11 cellular contexts compared by ENCODE assay signal in the genomic region with DNA sequence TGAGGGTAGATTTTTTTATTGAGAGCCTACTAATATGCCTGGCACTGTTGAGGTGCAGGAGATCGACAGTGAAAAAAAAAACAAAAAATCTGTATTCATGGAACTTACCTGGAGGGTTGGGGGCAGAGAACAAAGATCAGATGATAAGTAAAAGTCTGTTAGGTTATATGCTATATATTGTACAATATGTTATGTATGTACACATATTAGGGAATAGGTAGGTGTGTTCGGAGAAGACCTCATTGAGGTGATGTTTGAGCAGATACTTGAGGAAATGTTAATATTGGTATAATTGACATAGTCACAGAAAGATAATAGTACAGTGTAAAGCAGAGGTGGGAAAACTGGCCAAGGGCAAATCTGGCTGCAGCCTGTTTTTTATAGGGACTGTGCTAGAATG. TPM values are rescaled to one million over a fixed set of nuclear protein-coding genes. Genes with fewer than 3 reads are reported as not detected.
A peak's percentile ranks its signal among the peaks of the same experiment; 100 is the strongest.
DNase-seq lines count a peak whose midpoint lies in the region; ATAC-seq, FAIRE-seq and TF ChIP-seq lines count a peak whose summit lies in the region.
"Had no signal": no experiment of that assay in that cellular context is flagged by ENCODE, and none has a peak within 500 bp of the region (broad histone marks: within the 10 kb centered on the region; RNA-seq: fewer than 3 reads in every experiment).

No MANE protein-coding gene starts in this region.

- peak overlapping the region; percentile 73 for H3K27ac Mint-ChIP-seq in T-helper 1 cell treated with Interleukin-12 subunit alpha and Interleukin-12 subunit beta and Interleukin-4 antibody, amounts not matched to agents 30 μg/mL and 1 μg/mL, for 36 hours
- H3K27ac Mint-ChIP-seq in stimulated activated effector memory CD8-positive, alpha-beta T cell treated with anti-CD3 and anti-CD28 coated beads, Interleukin-12 subunit alpha, Interleukin-12 subunit beta, amount 100 ng/mL, for 72 hours = peak overlapping the region; percentile 99

- peak overlapping the region; percentile 80 for H3K4me3 Mint-ChIP-seq in T-helper 1 cell treated with Interleukin-12 subunit alpha and Interleukin-12 subunit beta and Interleukin-4 antibody, amounts not matched to agents 30 μg/mL and 1 μg/mL, for 36 hours
- H3K4me3 Mint-ChIP-seq in stimulated activated effector memory CD8-positive, alpha-beta T cell treated with anti-CD3 and anti-CD28 coated beads, Interleukin-12 subunit alpha, Interleukin-12 subunit beta, amount 100 ng/mL, for 72 hours = peak overlapping the region; percentile 96

- peaks cover 46% of the 10 kb centered on the region for H3K36me3 Mint-ChIP-seq in T-helper 1 cell treated with Interleukin-12 subunit alpha and Interleukin-12 subunit beta and Interleukin-4 antibody, amounts not matched to agents 30 μg/mL and 1 μg/mL, for 36 hours (ENCODE audit: low read depth)
- peaks cover 92% of the 10 kb centered on the region for H3K36me3 Mint-ChIP-seq in stimulated activated effector memory CD8-positive, alpha-beta T cell treated with anti-CD3 and anti-CD28 coated beads, Interleukin-12 subunit alpha, Interleukin-12 subunit beta, amount 100 ng/mL, for 72 hours

- no peaks in the 10 kb centered on the region for H3K9me3 ChIP-seq in SK-N-MC (ENCODE audit: low read depth, low read length)

- no peak; the same call in 1 of the 2 replicates for TF ChIP-seq POLR2A in GM12891 (IDR thresholded peaks at IDR 0.05; ENCODE audit: low read depth, low read length)

- peaks cover 24% of the 10 kb centered on the region for H3K36me3 ChIP-seq in SK-N-MC (ENCODE audit: insufficient read depth, low read length)

- peaks cover 25% of the 10 kb centered on the region for H3K4me1 Mint-ChIP-seq in T-helper 1 cell treated with Interleukin-12 subunit alpha and Interleukin-12 subunit beta and Interleukin-4 antibody, amounts not matched to agents 30 μg/mL and 1 μg/mL, for 36 hours (ENCODE audit: low read depth)
- H3K4me1 Mint-ChIP-seq in stimulated activated effector memory CD8-positive, alpha-beta T cell treated with anti-CD3 and anti-CD28 coated beads, Interleukin-12 subunit alpha, Interleukin-12 subunit beta, amount 100 ng/mL, for 72 hours = peaks cover 35% of the 10 kb centered on the region

- no peak for FAIRE-seq in GM12891 (lab: Jason Lieb, UNC)
- FAIRE-seq: HTR-8/SVneo had no signal

- H3K4me3 ChIP-seq in SK-N-MC (0 out of 2 replicates have a peak overlapping the region, but pooled peaks have one; percentile 11), epithelial cell of esophagus (ENCODE audit: low read length) (peak overlapping the region; percentile 91)

- H3K27ac ChIP-seq in SK-N-MC = peak overlapping the region; percentile 10; the same call in 1 of the 2 replicates

- H3K9ac ChIP-seq in SK-N-MC (ENCODE audit: insufficient read length) = no peak overlapping the region

- no peak for DNase-seq in T-helper 1 cell
- no peak for DNase-seq in SK-N-MC (ENCODE audit: low read depth, low spot score)
- DNase-seq in epithelial cell of esophagus (ENCODE audit: low read depth) = no peak
- DNase-seq in stimulated activated effector memory CD8-positive, alpha-beta T cell treated with anti-CD3 and anti-CD28 coated beads, Interleukin-12 subunit alpha, Interleukin-12 subunit beta, amount 100 ng/mL, for 72 hours (ENCODE audit: low spot score in 2 of 2) = peak in 1 of 2 donors; percentile 45
- no peak for DNase-seq in KG1 (lab: John Stamatoyannopoulos, UW)
- DNase-seq in GM12891 (ENCODE audit: insufficient read length, low spot score) = no peak
- DNase-seq in GM19238 (ENCODE audit: insufficient read length, low spot score) = no peak
- DNase-seq: NCI-H2171, posterior cingulate gyrus had no signal

- no peak for ATAC-seq in stimulated activated effector memory CD8-positive, alpha-beta T cell treated with anti-CD3 and anti-CD28 coated beads, Interleukin-12 subunit alpha, Interleukin-12 subunit beta, amount 100 ng/mL, for 72 hours

- no peak for TF ChIP-seq CTCF in epithelial cell of esophagus (IDR thresholded peaks at IDR 0.05; ENCODE audit: insufficient read depth, low read depth, low read length, missing control alignments)

- no peaks in the 10 kb centered on the region for H3K27me3 Mint-ChIP-seq in T-helper 1 cell treated with Interleukin-12 subunit alpha and Interleukin-12 subunit beta and Interleukin-4 antibody, amounts not matched to agents 30 μg/mL and 1 μg/mL, for 36 hours (ENCODE audit: low read depth)

- no peaks in the 10 kb centered on the region for H3K9me3 Mint-ChIP-seq in T-helper 1 cell treated with Interleukin-12 subunit alpha and Interleukin-12 subunit beta and Interleukin-4 antibody, amounts not matched to agents 30 μg/mL and 1 μg/mL, for 36 hours
- H3K9me3 Mint-ChIP-seq in stimulated activated effector memory CD8-positive, alpha-beta T cell treated with anti-CD3 and anti-CD28 coated beads, Interleukin-12 subunit alpha, Interleukin-12 subunit beta, amount 100 ng/mL, for 72 hours = peaks cover 2% of the 10 kb centered on the region

TF ChIP-seq in GM12891, 5 proteins besides CTCF, POLR2A, EP300 and RAD21:
- TF ChIP-seq POU2F2 (IDR thresholded peaks at IDR 0.05; ENCODE audit: low read depth, low read length) (no peak), SPI1 (IDR thresholded peaks at IDR 0.05; ENCODE audit: low read depth, low read length) (no peak), PAX5 (IDR thresholded peaks at IDR 0.05; ENCODE audit: insufficient read depth, low read length, severe bottlenecking) (no peak), POLR2AphosphoS5 (IDR thresholded peaks at IDR 0.05; ENCODE audit: low read depth, low read length) (no peak), TAF1 (IDR thresholded peaks at IDR 0.05; ENCODE audit: low read depth, low read length) (no peak)

RNA-seq across cellular contexts. Expression of a gene that starts 5.6 kb away (rescaled TPM):
- polyA plus RNA-seq in GM12891 (2012; ENCODE audit: low read depth, missing spikeins) = 46.5 TPM

RNA-seq across cellular contexts. Expression of a gene that starts 45.9 kb away (rescaled TPM):
- 33.7 TPM for polyA plus RNA-seq in GM12891 (2012; ENCODE audit: low read depth, missing spikeins)
